ENCODE assay signal across 8 cellular contexts in the genomic region with DNA sequence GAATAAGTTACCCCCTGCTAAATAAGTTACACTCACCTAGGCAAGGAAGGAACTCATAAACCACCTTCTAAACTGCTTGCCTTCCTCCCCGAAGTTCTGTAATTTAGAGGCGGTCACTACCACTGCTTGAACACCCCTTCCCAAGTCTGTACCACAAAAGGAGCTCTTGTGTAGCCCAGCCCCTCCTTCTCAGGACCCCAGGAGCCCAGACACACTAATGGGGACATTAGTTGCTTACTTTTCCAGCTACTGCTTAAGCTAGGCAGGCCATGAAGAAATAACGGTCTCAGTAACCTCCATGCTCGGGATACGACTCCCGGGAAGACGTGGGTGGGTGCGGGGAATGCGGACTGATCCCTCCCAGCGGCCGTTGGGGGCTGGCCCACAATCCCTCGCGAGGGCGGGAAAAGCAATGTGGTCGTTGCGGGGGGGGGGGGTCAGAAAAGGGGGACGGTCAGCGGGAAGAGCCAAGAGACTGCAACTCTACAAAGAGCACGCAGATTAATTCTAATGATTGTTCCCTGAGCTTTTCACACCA. TPM values are rescaled to one million over a fixed set of nuclear protein-coding genes. Genes with fewer than 3 reads are reported as not detected.
DNase-seq lines count a peak whose midpoint lies in the region; ATAC-seq and TF ChIP-seq lines count a peak whose summit lies in the region.

A gene with protein sequence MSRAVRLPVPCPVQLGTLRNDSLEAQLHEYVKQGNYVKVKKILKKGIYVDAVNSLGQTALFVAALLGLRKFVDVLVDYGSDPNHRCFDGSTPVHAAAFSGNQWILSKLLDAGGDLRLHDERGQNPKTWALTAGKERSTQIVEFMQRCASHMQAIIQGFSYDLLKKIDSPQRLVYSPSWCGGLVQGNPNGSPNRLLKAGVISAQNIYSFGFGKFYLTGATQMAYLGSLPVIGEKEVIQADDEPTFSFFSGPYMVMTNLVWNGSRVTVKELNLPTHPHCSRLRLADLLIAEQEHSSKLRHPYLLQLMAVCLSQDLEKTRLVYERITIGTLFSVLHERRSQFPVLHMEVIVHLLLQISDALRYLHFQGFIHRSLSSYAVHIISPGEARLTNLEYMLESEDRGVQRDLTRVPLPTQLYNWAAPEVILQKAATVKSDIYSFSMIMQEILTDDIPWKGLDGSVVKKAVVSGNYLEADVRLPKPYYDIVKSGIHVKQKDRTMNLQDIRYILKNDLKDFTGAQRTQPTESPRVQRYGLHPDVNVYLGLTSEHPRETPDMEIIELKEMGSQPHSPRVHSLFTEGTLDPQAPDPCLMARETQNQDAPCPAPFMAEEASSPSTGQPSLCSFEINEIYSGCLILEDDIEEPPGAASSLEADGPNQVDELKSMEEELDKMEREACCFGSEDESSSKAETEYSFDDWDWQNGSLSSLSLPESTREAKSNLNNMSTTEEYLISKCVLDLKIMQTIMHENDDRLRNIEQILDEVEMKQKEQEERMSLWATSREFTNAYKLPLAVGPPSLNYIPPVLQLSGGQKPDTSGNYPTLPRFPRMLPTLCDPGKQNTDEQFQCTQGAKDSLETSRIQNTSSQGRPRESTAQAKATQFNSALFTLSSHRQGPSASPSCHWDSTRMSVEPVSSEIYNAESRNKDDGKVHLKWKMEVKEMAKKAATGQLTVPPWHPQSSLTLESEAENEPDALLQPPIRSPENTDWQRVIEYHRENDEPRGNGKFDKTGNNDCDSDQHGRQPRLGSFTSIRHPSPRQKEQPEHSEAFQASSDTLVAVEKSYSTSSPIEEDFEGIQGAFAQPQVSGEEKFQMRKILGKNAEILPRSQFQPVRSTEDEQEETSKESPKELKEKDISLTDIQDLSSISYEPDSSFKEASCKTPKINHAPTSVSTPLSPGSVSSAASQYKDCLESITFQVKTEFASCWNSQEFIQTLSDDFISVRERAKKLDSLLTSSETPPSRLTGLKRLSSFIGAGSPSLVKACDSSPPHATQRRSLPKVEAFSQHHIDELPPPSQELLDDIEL (N-terminal part only) (minus strand): TSS at position 345 of the 538 bp plus-strand sequence. CDS start 40,044 bp downstream, outside the sequence.

- POLR2A ChIA-PET in MCF 10A (lab: Yijun Ruan, JAX): interaction anchor here (0.7 to 3.7 kb wide), 15 partner anchors 7 to 463 kb away, joined by 3 to 55 read pairs (median 5); partner anchors contain the start of genes MTMR4, PRR11, SKA2 and SUPT4H1

- no peak for ATAC-seq in stimulated activated naive CD8-positive, alpha-beta T cell treated with anti-CD3 and anti-CD28 coated beads, Interleukin-15, Interleukin-2, amounts not matched to agents 100 U/mL and 50 U/mL, for 24 hours
- ATAC-seq in GM18502 (IDR thresholded peaks at IDR 0.05; ENCODE audit: poor library complexity, unreplicated experiment): no peak

- H3K27ac Mint-ChIP-seq in stimulated activated naive CD8-positive, alpha-beta T cell treated with anti-CD3 and anti-CD28 coated beads, Interleukin-15, Interleukin-2, amounts not matched to agents 100 ng/mL and 50 ng/mL, for 24 hours: peak within 1 kb of the TSS; percentile 86
- H3K27ac Mint-ChIP-seq in MCF 10A (ENCODE audit: low read depth, unreplicated experiment) (peak within 1 kb of the TSS; percentile 91), mesothelial cell of epicardium (peak within 1 kb of the TSS; percentile 95)

- H3K27me3 Mint-ChIP-seq in stimulated activated naive CD8-positive, alpha-beta T cell treated with anti-CD3 and anti-CD28 coated beads, Interleukin-15, Interleukin-2, amounts not matched to agents 100 ng/mL and 50 ng/mL, for 24 hours: no peaks in the 10 kb centered on the region
- H3K27me3 Mint-ChIP-seq in MCF 10A (ENCODE audit: insufficient read depth, unreplicated experiment) (no peaks in the 10 kb centered on the region), mesothelial cell of epicardium (ENCODE audit: low read depth) (no peaks in the 10 kb centered on the region)

- CTCF ChIA-PET in MCF 10A (lab: Yijun Ruan, JAX): interaction anchor here (0.6 to 1.9 kb wide), 7 partner anchors 8 to 173 kb away, joined by 3 to 8 read pairs (median 4); no protein-coding TSS in a partner anchor

- no peaks in the 10 kb centered on the region for H3K9me3 Mint-ChIP-seq in stimulated activated naive CD8-positive, alpha-beta T cell treated with anti-CD3 and anti-CD28 coated beads, Interleukin-15, Interleukin-2, amounts not matched to agents 100 ng/mL and 50 ng/mL, for 24 hours
- H3K9me3 Mint-ChIP-seq in MCF 10A (ENCODE audit: unreplicated experiment) (no peaks in the 10 kb centered on the region), mesothelial cell of epicardium (no peaks in the 10 kb centered on the region)

- H3K4me1 Mint-ChIP-seq in stimulated activated naive CD8-positive, alpha-beta T cell treated with anti-CD3 and anti-CD28 coated beads, Interleukin-15, Interleukin-2, amounts not matched to agents 100 ng/mL and 50 ng/mL, for 24 hours (ENCODE audit: low read depth): peaks cover 30% of the 10 kb centered on the region
- H3K4me1 Mint-ChIP-seq in MCF 10A (ENCODE audit: insufficient read depth, unreplicated experiment) (peaks cover 12% of the 10 kb centered on the region), mesothelial cell of epicardium (peaks cover 32% of the 10 kb centered on the region)

- H3K4me3 Mint-ChIP-seq in stimulated activated naive CD8-positive, alpha-beta T cell treated with anti-CD3 and anti-CD28 coated beads, Interleukin-15, Interleukin-2, amounts not matched to agents 100 ng/mL and 50 ng/mL, for 24 hours: peak within 1 kb of the TSS; percentile 93
- H3K4me3 Mint-ChIP-seq in MCF 10A (ENCODE audit: unreplicated experiment): peak within 1 kb of the TSS; percentile 97
- peak within 1 kb of the TSS; percentile 79 for H3K4me3 Mint-ChIP-seq in mesothelial cell of epicardium

- no peak for DNase-seq in stimulated activated naive CD8-positive, alpha-beta T cell treated with anti-CD3 and anti-CD28 coated beads, Interleukin-15, Interleukin-2, amounts not matched to agents 100 U/mL and 50 U/mL, for 24 hours
- DNase-seq in MCF 10A (ENCODE audit: unreplicated experiment): no peak
- DNase-seq in mesothelial cell of epicardium (ENCODE audit: low spot score in 2 of 2, unreplicated experiment in 2 of 2): no peak
- no peak for DNase-seq in NK-92 treated with Interleukin-12 subunit alpha and Interleukin-12 subunit beta, amount 100 ng/mL, for 24 hours (lab: John Stamatoyannopoulos, UW)
- DNase-seq in inferior parietal cortex (ENCODE audit: extremely low spot score): no peak
- DNase-seq in effector CD4-positive, alpha-beta T cell: no peak

- intact Hi-C loops in MCF 10A (cut with micrococcal nuclease): loop anchor here (1.0 to 2.0 kb wide), 3 partner anchors 61 to 173 kb away; no protein-coding TSS in a partner anchor

- no peak for TF ChIP-seq CTCF in MCF 10A (IDR thresholded peaks at IDR 0.05; ENCODE audit: unreplicated experiment)
- no peak for TF ChIP-seq CTCF in mesothelial cell of epicardium (IDR thresholded peaks at IDR 0.05; ENCODE audit: unreplicated experiment)

- BruUV-seq in MCF 10A (replicated peaks; lab: Mats Ljungman, UMichigan): no TSS peak

- H3K36me3 Mint-ChIP-seq in stimulated activated naive CD8-positive, alpha-beta T cell treated with anti-CD3 and anti-CD28 coated beads, Interleukin-15, Interleukin-2, amounts not matched to agents 100 ng/mL and 50 ng/mL, for 24 hours (ENCODE audit: low read depth): peaks cover 29% of the 10 kb centered on the region
- H3K36me3 Mint-ChIP-seq in MCF 10A (ENCODE audit: insufficient read depth, unreplicated experiment) (peaks cover 15% of the 10 kb centered on the region), mesothelial cell of epicardium (peaks cover 7% of the 10 kb centered on the region)

RNA-seq across cellular contexts. Expression of the gene that starts here (rescaled TPM):
- total RNA-seq in MCF 10A (2022) (0.07 TPM in 1 of 2 replicates, not detected in the other), mesothelial cell of epicardium (0.20 to 0.43 TPM (median 0.34 TPM) in 3 replicates)
